In genomic region chr1:84141177-84142003, GRCh38 we compare ENCODE assay signal across 8 cellular contexts. TPM values are rescaled to one million over a fixed set of nuclear protein-coding genes. Genes with fewer than 3 reads are reported as not detected.
DNase-seq lines count a peak whose midpoint lies in the region; ATAC-seq, FAIRE-seq and TF ChIP-seq lines count a peak whose summit lies in the region.

No MANE protein-coding gene starts in this region.

- TF ChIP-seq CTCF in CD8-positive, alpha-beta T cell (IDR thresholded peaks at IDR 0.05), result peak; percentile 97
- TF ChIP-seq CTCF in astrocyte of the cerebellum (IDR thresholded peaks at IDR 0.05; ENCODE audit: low read depth, low read length, missing control alignments), result peak; percentile 34
- no peak for TF ChIP-seq CTCF in glutamatergic neuron (IDR thresholded peaks at IDR 0.05; ENCODE audit: partially characterized antibody, unreplicated experiment)

- H3K36me3 ChIP-seq in CD8-positive, alpha-beta T cell (ENCODE audit: insufficient read depth, low read length), result no peaks in the 10 kb centered on the region
- H3K36me3 ChIP-seq in Karpas-422 (ENCODE audit: insufficient read depth, low read length), result no peaks in the 10 kb centered on the region
- no peaks in the 10 kb centered on the region for H3K36me3 ChIP-seq in mesenchymal stem cell (ENCODE audit: control insufficient read depth in 1 of 2, insufficient read depth in 2 of 2, low read depth in 1 of 2, low read length in 2 of 2)

- H3K4me1 Mint-ChIP-seq in CD8-positive, alpha-beta T cell (ENCODE audit: low read depth), result peaks cover 25% of the 10 kb centered on the region
- H3K4me1 Mint-ChIP-seq in glutamatergic neuron (ENCODE audit: low read depth, unreplicated experiment), result no peaks in the 10 kb centered on the region

- H2BK12ac ChIP-seq in mesenchymal stem cell (ENCODE audit: low read length in 2 of 2), result no peak overlapping the region

- peak overlapping the region; percentile 66 for H3K27ac Mint-ChIP-seq in CD8-positive, alpha-beta T cell
- H3K27ac Mint-ChIP-seq in glutamatergic neuron (ENCODE audit: unreplicated experiment), result no peak overlapping the region

- DNase-seq in CD8-positive, alpha-beta T cell, result no peak
- DNase-seq in Karpas-422 (peak; percentile 73), astrocyte of the cerebellum (ENCODE audit: low read depth) (no peak), mesenchymal stem cell (peak; percentile 30), glutamatergic neuron (no peak), GM12891 (ENCODE audit: insufficient read length, low spot score) (no peak)

- H3K9ac ChIP-seq in Karpas-422 (ENCODE audit: low read length) (no peak overlapping the region), mesenchymal stem cell (ENCODE audit: low read length) (peak overlapping the region; percentile 67)

- CTCF ChIA-PET in CD8-positive, alpha-beta T cell (lab: Charles Lee), result interaction anchor here (0.6 to 9.9 kb wide), 35 partner anchors 23 to 795 kb away, joined by 3 to 144 read pairs (median 4); partner anchors contain the start of gene RPF1

- no peak overlapping the region for H3K18ac ChIP-seq in mesenchymal stem cell (ENCODE audit: low read depth in 1 of 2, low read length in 2 of 2)

- no peak overlapping the region for H3K23ac ChIP-seq in mesenchymal stem cell (ENCODE audit: low read length in 2 of 2)

- H2BK5ac ChIP-seq in mesenchymal stem cell (ENCODE audit: low read depth, low read length, poor library complexity, severe bottlenecking), result no peak overlapping the region

- peaks cover 3% of the 10 kb centered on the region for H3K79me1 ChIP-seq in mesenchymal stem cell (replicated peaks; ENCODE audit: low read length, poor library complexity, severe bottlenecking)

- H3K79me2 ChIP-seq in Karpas-422 (ENCODE audit: low read length), result peaks cover 10% of the 10 kb centered on the region; the same call in 1 of the 2 replicates

- no peak for TF ChIP-seq POLR2A in GM12891 (IDR thresholded peaks at IDR 0.05; ENCODE audit: low read depth, low read length)

- H4K8ac ChIP-seq in mesenchymal stem cell (ENCODE audit: low read length), result no peak overlapping the region

- peak overlapping the region; percentile 49 for H3K4me2 ChIP-seq in Karpas-422 (ENCODE audit: low read depth, low read length, poor library complexity, severe bottlenecking)
- no peak overlapping the region for H3K4me2 ChIP-seq in mesenchymal stem cell (ENCODE audit: low read length, poor library complexity, severe bottlenecking)

- 89% methylated on average over 7 of the region's 9 CpGs for WGBS in mesenchymal stem cell

- H4K91ac ChIP-seq in mesenchymal stem cell (ENCODE audit: low read length), result no peak overlapping the region

- H4K20me1 ChIP-seq in Karpas-422 (ENCODE audit: insufficient read depth, low read depth, low read length), result no peaks in the 10 kb centered on the region

- no peak overlapping the region for H3K14ac ChIP-seq in mesenchymal stem cell (ENCODE audit: low read length in 2 of 2)

- H3K4me3 ChIP-seq in CD8-positive, alpha-beta T cell (ENCODE audit: low read depth, low read length), result no peak overlapping the region
- H3K4me3 ChIP-seq in Karpas-422 (ENCODE audit: low read length), result no peak overlapping the region; the same call in 1 of the 2 replicates
- H3K4me3 ChIP-seq in astrocyte of the cerebellum (ENCODE audit: low read depth, low read length), result no peak overlapping the region
- no peak overlapping the region for H3K4me3 ChIP-seq in mesenchymal stem cell (ENCODE audit: insufficient read depth in 1 of 2, low read depth in 1 of 2, low read length in 2 of 2)

- H3K9me3 ChIP-seq in CD8-positive, alpha-beta T cell (ENCODE audit: low read length), result no peaks in the 10 kb centered on the region
- no peaks in the 10 kb centered on the region for H3K9me3 ChIP-seq in Karpas-422 (ENCODE audit: low read length)
- H3K9me3 ChIP-seq in mesenchymal stem cell (ENCODE audit: control insufficient read depth, low read length), result no peaks in the 10 kb centered on the region

- H3K9me3 Mint-ChIP-seq in CD8-positive, alpha-beta T cell, result peaks cover 4% of the 10 kb centered on the region
- no peaks in the 10 kb centered on the region for H3K9me3 Mint-ChIP-seq in glutamatergic neuron (ENCODE audit: unreplicated experiment)

- no peak overlapping the region for H2BK120ac ChIP-seq in mesenchymal stem cell (ENCODE audit: low read depth, low read length)

- H2AK5ac ChIP-seq in mesenchymal stem cell (ENCODE audit: low read length, severe bottlenecking), result no peak overlapping the region

- H3K4me3 Mint-ChIP-seq in CD8-positive, alpha-beta T cell, result no peak overlapping the region
- H3K4me3 Mint-ChIP-seq in glutamatergic neuron (ENCODE audit: unreplicated experiment), result no peak overlapping the region

- no peaks in the 10 kb centered on the region for H3K27me3 Mint-ChIP-seq in CD8-positive, alpha-beta T cell (ENCODE audit: low read depth)
- H3K27me3 Mint-ChIP-seq in glutamatergic neuron (ENCODE audit: unreplicated experiment), result no peaks in the 10 kb centered on the region

- H2BK15ac ChIP-seq in mesenchymal stem cell (ENCODE audit: low read depth, poor library complexity, severe bottlenecking), result no peak overlapping the region

- in situ Hi-C loops in astrocyte of the cerebellum (cut with HindIII; ENCODE audit: low sequenced_read_pairs), result loop anchor here (5.0 to 25.0 kb wide), 2 partner anchors 296 to 621 kb away; no protein-coding TSS in a partner anchor

- no peaks in the 10 kb centered on the region for H3K27me3 ChIP-seq in CD8-positive, alpha-beta T cell (ENCODE audit: insufficient read depth, low read length)
- H3K27me3 ChIP-seq in Karpas-422 (ENCODE audit: low read length) (no peaks in the 10 kb centered on the region), mesenchymal stem cell (ENCODE audit: control insufficient read depth in 1 of 2, insufficient read depth in 1 of 2, low read length in 2 of 2) (no peaks in the 10 kb centered on the region)

- H3K4me1 ChIP-seq in CD8-positive, alpha-beta T cell (ENCODE audit: insufficient read depth, low read length), result peaks cover 23% of the 10 kb centered on the region
- H3K4me1 ChIP-seq in Karpas-422 (ENCODE audit: low read length), result peaks cover 33% of the 10 kb centered on the region
- H3K4me1 ChIP-seq in mesenchymal stem cell (ENCODE audit: control insufficient read depth, insufficient read depth, low read depth, low read length), result peaks cover 2% of the 10 kb centered on the region

- H3K36me3 Mint-ChIP-seq in CD8-positive, alpha-beta T cell, result peaks cover 6% of the 10 kb centered on the region
- H3K36me3 Mint-ChIP-seq in glutamatergic neuron (ENCODE audit: unreplicated experiment), result no peaks in the 10 kb centered on the region

- POLR2A ChIA-PET in CD8-positive, alpha-beta T cell (lab: Charles Lee), result interaction anchor here (0.6 to 1.3 kb wide), 3 partner anchors 162 to 432 kb away, joined by 3 read pairs; no protein-coding TSS in a partner anchor

- intact Hi-C loops in CD8-positive, alpha-beta T cell (cut with DNase I, micrococcal nuclease), result loop anchor here (1.0 to 10.0 kb wide), 15 partner anchors 41 to 795 kb away; partner anchors contain the start of genes GNG5 (in 1 of the 2) and SPATA1 (in 1 of the 2)

- H3K4ac ChIP-seq in mesenchymal stem cell (ENCODE audit: low read depth in 1 of 2, low read length in 2 of 2), result no peak overlapping the region

- no peak for FAIRE-seq in GM12891 (lab: Jason Lieb, UNC)

- ATAC-seq in CD8-positive, alpha-beta T cell, result no peak
- ATAC-seq in HG03457 (IDR thresholded peaks at IDR 0.05; ENCODE audit: unreplicated experiment) (no peak), HG02870 (IDR thresholded peaks at IDR 0.05; ENCODE audit: unreplicated experiment) (no peak)

- H3K9me2 ChIP-seq in Karpas-422 (replicated peaks; ENCODE audit: insufficient read depth, low read length), result no peaks in the 10 kb centered on the region

- H3K27ac ChIP-seq in CD8-positive, alpha-beta T cell (ENCODE audit: low read depth, low read length), result no peak overlapping the region
- H3K27ac ChIP-seq in Karpas-422 (ENCODE audit: low read length) (no peak overlapping the region), mesenchymal stem cell (ENCODE audit: low read length, poor library complexity, severe bottlenecking) (no peak overlapping the region)

- H2AFZ ChIP-seq in Karpas-422 (ENCODE audit: low read length) (0 out of 2 replicates have a peak overlapping the region, but pooled peaks have one; percentile 40), mesenchymal stem cell (ENCODE audit: low read depth, low read length) (no peak overlapping the region)

TF ChIP-seq in GM12891, 5 proteins besides CTCF, POLR2A, EP300 and RAD21:
- no peak for TF ChIP-seq POU2F2 (IDR thresholded peaks at IDR 0.05; ENCODE audit: low read depth, low read length)
- TF ChIP-seq PAX5 (IDR thresholded peaks at IDR 0.05; ENCODE audit: insufficient read depth, low read length, severe bottlenecking), result no peak
- TF ChIP-seq POLR2AphosphoS5 (IDR thresholded peaks at IDR 0.05; ENCODE audit: low read depth, low read length), result no peak
- TF ChIP-seq SPI1 (IDR thresholded peaks at IDR 0.05; ENCODE audit: low read depth, low read length), result no peak
- no peak for TF ChIP-seq TAF1 (IDR thresholded peaks at IDR 0.05; ENCODE audit: low read depth, low read length)
TF ChIP-seq in GM12891: peak in this region for 0.

RNA-seq across cellular contexts. Expression of gene PRKACB, which starts 2.7 kb away (rescaled TPM):
- 10 to 100 TPM; 50.9 to 55.8 TPM for total RNA-seq in CD8-positive, alpha-beta T cell
- 23.1 and 68.1 TPM in 2 replicates for total RNA-seq in Karpas-422 (2014; rRNA removed; shearing (Covaris generic); ENCODE audit: low replicate concordance)
- polyA plus RNA-seq in mesenchymal stem cell (2013, experiment 1 of 2), result 22.1 TPM
- 22.0 TPM for polyA plus RNA-seq in mesenchymal stem cell (2013, experiment 2 of 2)
- 11.2 TPM for total RNA-seq in glutamatergic neuron (ENCODE audit: unreplicated experiment)
- polyA plus RNA-seq in GM12891 (2012; ENCODE audit: low read depth, missing spikeins), result 3.8 TPM

Comparison
In these comparisons a context has a peak if more than half of its experiments do, and no peak if none do; other contexts are left out.
1. DNase-seq: peak in Karpas-422 (single experiment) and mesenchymal stem cell (single experiment); none in CD8-positive, alpha-beta T cell (0 of 7), astrocyte of the cerebellum (single experiment), glutamatergic neuron (single experiment) and GM12891 (single experiment).